ENCODE assay signal across 8 cellular contexts in genomic region chr2:86442642-86443005, GRCh38. TPM values are rescaled to one million over a fixed set of nuclear protein-coding genes. Genes with fewer than 3 reads are reported as not detected.
DNase-seq lines count a peak whose midpoint lies in the region; ATAC-seq and TF ChIP-seq lines count a peak whose summit lies in the region.

No MANE protein-coding gene starts in this region.

- peaks cover 48% of the 10 kb centered on the region for H3K4me1 ChIP-seq in lower lobe of right lung

- peak overlapping the region; percentile 94 for H3K4me3 Mint-ChIP-seq in activated CD8-positive, alpha-beta T cell treated with anti-CD3 and anti-CD28 coated beads for 36 hours

- peak overlapping the region; percentile 96 for H3K27ac Mint-ChIP-seq in activated CD8-positive, alpha-beta T cell treated with anti-CD3 and anti-CD28 coated beads for 36 hours

- H3K4me3 ChIP-seq in AG09309 (ENCODE audit: control insufficient read depth, low read depth, low read length), result peak overlapping the region; percentile 63
- peak overlapping the region; percentile 86 for H3K4me3 ChIP-seq in lower lobe of right lung

- peak; percentile 77 for DNase-seq in AG09309 (ENCODE audit: low read depth)
- peak; percentile 69 for DNase-seq in NCI-H69 (lab: John Stamatoyannopoulos, UW)
- DNase-seq in activated CD8-positive, alpha-beta T cell treated with anti-CD3 and anti-CD28 coated beads for 36 hours, result peak; percentile 91
- DNase-seq in effector CD4-positive, alpha-beta T cell, result peak; percentile 71
- DNase-seq in lower lobe of right lung, result peak; percentile 80
- peak; percentile 26 to 59 (median 45) for DNase-seq in stimulated activated CD4-positive, alpha-beta T cell treated with anti-CD3 and anti-CD28 coated beads, TNF-alpha, amount 100 ng/mL, for 4 hours (ENCODE audit: low read depth in 3 of 3)

- H3K36me3 Mint-ChIP-seq in activated CD8-positive, alpha-beta T cell treated with anti-CD3 and anti-CD28 coated beads for 36 hours (ENCODE audit: low read depth), result peaks cover 72% of the 10 kb centered on the region

- CTCF ChIA-PET in activated CD8-positive, alpha-beta T cell treated with anti-CD3 and anti-CD28 coated beads for 36 hours (lab: Charles Lee), result interaction anchor here (1.2 to 2.3 kb wide), 5 partner anchors 9 to 222 kb away, joined by 3 to 10 read pairs (median 6); no protein-coding TSS in a partner anchor

- ATAC-seq in GM18907 (IDR thresholded peaks at IDR 0.05; ENCODE audit: unreplicated experiment) (peak; percentile 73), HG03175 (IDR thresholded peaks at IDR 0.05; ENCODE audit: unreplicated experiment) (peak; percentile 62), lower lobe of right lung (peak; percentile 77 to 83)
- peak; percentile 65 for ATAC-seq in activated CD8-positive, alpha-beta T cell treated with anti-CD3 and anti-CD28 coated beads for 36 hours

- peaks cover 15% of the 10 kb centered on the region for H3K9me3 Mint-ChIP-seq in activated CD8-positive, alpha-beta T cell treated with anti-CD3 and anti-CD28 coated beads for 36 hours

- TF ChIP-seq CTCF in AG09309 (IDR thresholded peaks at IDR 0.05; ENCODE audit: control insufficient read depth, insufficient read depth, low read depth, low read length, missing control alignments) (no peak), lower lobe of right lung (IDR thresholded peaks at IDR 0.05) (no peak)
- TF ChIP-seq CTCF in activated CD8-positive, alpha-beta T cell treated with anti-CD3 and anti-CD28 coated beads for 36 hours (IDR thresholded peaks at IDR 0.05), result no peak

- H3K27ac ChIP-seq in lower lobe of right lung, result peak overlapping the region; percentile 97

- no peaks in the 10 kb centered on the region for H3K27me3 Mint-ChIP-seq in activated CD8-positive, alpha-beta T cell treated with anti-CD3 and anti-CD28 coated beads for 36 hours

- peaks cover 55% of the 10 kb centered on the region for H3K4me1 Mint-ChIP-seq in activated CD8-positive, alpha-beta T cell treated with anti-CD3 and anti-CD28 coated beads for 36 hours (ENCODE audit: low read depth)

- peaks cover 19% of the 10 kb centered on the region for H3K9me3 ChIP-seq in lower lobe of right lung

- H3K36me3 ChIP-seq in lower lobe of right lung, result peaks cover 45% of the 10 kb centered on the region

- POLR2A ChIA-PET in activated CD8-positive, alpha-beta T cell treated with anti-CD3 and anti-CD28 coated beads for 36 hours (lab: Charles Lee), result interaction anchor here (0.8 to 2.5 kb wide), 4 partner anchors 49 to 242 kb away, joined by 3 to 10 read pairs (median 6); partner anchors contain the start of gene REEP1

- no peaks in the 10 kb centered on the region for H3K27me3 ChIP-seq in lower lobe of right lung (ENCODE audit: low read depth)

- intact Hi-C loops in activated CD8-positive, alpha-beta T cell treated with anti-CD3 and anti-CD28 coated beads for 36 hours (cut with micrococcal nuclease), result loop anchor here (5.0 kb wide), 1 partner anchor 245 kb away; the partner anchor contains the start of genes IMMT and MRPL35
- intact Hi-C loops in lower lobe of right lung (cut with DNase I), result no loop called here

RNA-seq across cellular contexts. Expression of gene KDM3A, which starts 1.5 kb away (rescaled TPM):
- total RNA-seq in activated CD8-positive, alpha-beta T cell treated with anti-CD3 and anti-CD28 coated beads for 36 hours, result 100 to 1,000 TPM; 107 to 114 TPM
- 55.8 TPM for total RNA-seq in lower lobe of right lung

Comparison
In these comparisons a context has a peak if more than half of its experiments do, and no peak if none do; other contexts are left out.
1. Peak in every context shown above with its lines: DNase-seq, ATAC-seq, H3K4me3 ChIP-seq and H3K27ac ChIP-seq.